3 cellular contexts compared by ENCODE assay signal in genomic region chr4:105025263-105026017, GRCh38.
TF ChIP-seq lines count a peak whose summit lies in the region.

No MANE protein-coding gene starts in this region.

TF ChIP-seq in HepG2, 621 proteins besides CTCF, POLR2A, EP300 and RAD21 (continued from another document):
- TF ChIP-seq ZNF639 (CRISPR knock-in tag; conservative IDR thresholded peaks at IDR 0.05) (no peak), ZNF552 (CRISPR knock-in tag; IDR thresholded peaks at IDR 0.05; ENCODE audit: borderline replicate concordance) (no peak), ZNF367 (CRISPR knock-in tag; IDR thresholded peaks at IDR 0.05; ENCODE audit: borderline replicate concordance) (no peak)
TF ChIP-seq in HepG2: peak in this region for 1.

TF ChIP-seq in WTC11, 78 proteins besides CTCF, POLR2A, EP300 and RAD21 (continued from another document and continues in another):
- TF ChIP-seq HMGXB4 (CRISPR knock-in tag; IDR thresholded peaks at IDR 0.05) (no peak), MYBL2 (CRISPR knock-in tag; IDR thresholded peaks at IDR 0.05) (no peak), FOXP4 (CRISPR knock-in tag; IDR thresholded peaks at IDR 0.05) (no peak), ZNF138 (CRISPR knock-in tag; conservative IDR thresholded peaks at IDR 0.05) (no peak), GRHL2 (CRISPR knock-in tag; IDR thresholded peaks at IDR 0.05; ENCODE audit: insufficient replicate concordance, severe bottlenecking) (no peak), STAT6 (CRISPR knock-in tag; conservative IDR thresholded peaks at IDR 0.05; ENCODE audit: low read depth) (no peak), RORB (CRISPR knock-in tag; IDR thresholded peaks at IDR 0.05) (no peak), NFATC4 (CRISPR knock-in tag; IDR thresholded peaks at IDR 0.05) (no peak), ATF1 (CRISPR knock-in tag; IDR thresholded peaks at IDR 0.05) (no peak), E2F5 (CRISPR knock-in tag; IDR thresholded peaks at IDR 0.05) (no peak), AR (CRISPR knock-in tag; IDR thresholded peaks at IDR 0.05) (no peak), USF2 (CRISPR knock-in tag; IDR thresholded peaks at IDR 0.05) (no peak)

TF ChIP-seq in liver, 16 proteins besides CTCF, POLR2A, EP300 and RAD21 (continued from another document):
- TF ChIP-seq REST (IDR thresholded peaks at IDR 0.05) (no peak), GABPA (IDR thresholded peaks at IDR 0.05 in 1 of 2, conservative IDR thresholded peaks at IDR 0.05 in 1 of 2) (no peak), YY1 (IDR thresholded peaks at IDR 0.05) (no peak), EGR1 (IDR thresholded peaks at IDR 0.05; ENCODE audit: low read depth in 2 of 2) (no peak), NR2F2 (IDR thresholded peaks at IDR 0.05) (no peak), HNF4A (conservative IDR thresholded peaks at IDR 0.05) (no peak), RXRA (IDR thresholded peaks at IDR 0.05) (no peak), HNF4G (IDR thresholded peaks at IDR 0.05) (no peak), JUND (IDR thresholded peaks at IDR 0.05) (no peak)
